Comparison of ENCODE assay signal across 8 cellular contexts in the genomic region with DNA sequence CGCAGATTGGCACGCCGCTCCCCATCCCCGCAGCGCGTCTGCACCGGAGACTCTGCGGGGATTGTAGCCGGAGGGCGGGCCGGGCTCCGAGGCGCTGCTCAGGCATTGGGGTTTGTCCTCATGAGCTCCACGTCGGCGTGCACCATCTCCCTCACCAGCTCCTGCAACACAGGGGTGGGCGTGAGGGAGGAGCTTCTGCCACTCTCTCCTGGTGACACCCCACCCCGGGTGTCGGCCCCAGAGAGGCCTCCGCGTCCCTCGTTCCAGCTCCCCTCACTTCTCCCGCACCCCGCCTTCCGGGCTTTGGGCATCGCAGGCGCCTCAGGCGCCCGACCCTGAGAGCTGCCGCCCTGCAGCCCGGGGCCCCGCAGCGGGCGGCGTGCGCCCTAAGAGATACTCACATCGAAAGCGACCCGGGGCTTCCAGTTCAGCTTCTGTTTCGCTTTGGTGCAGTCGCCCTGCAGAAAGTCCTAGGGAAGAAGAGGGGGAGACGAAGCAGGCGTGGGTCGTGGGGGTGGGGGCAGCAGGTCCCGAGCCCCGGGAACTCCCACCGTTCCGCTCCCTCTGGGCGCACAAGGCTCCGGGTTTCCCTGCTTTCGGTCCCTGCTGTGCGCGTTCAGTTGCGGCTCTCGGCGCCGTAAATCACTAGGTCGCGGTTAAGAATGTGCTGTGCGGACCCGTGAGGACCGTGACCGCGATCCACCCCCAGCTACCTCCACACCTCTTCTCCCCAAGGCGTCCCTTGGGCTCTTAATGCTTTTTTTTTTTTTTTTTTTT. TPM values are rescaled to one million over a fixed set of nuclear protein-coding genes. Genes with fewer than 3 reads are reported as not detected.
DNase-seq lines count a peak whose midpoint lies in the region; ATAC-seq and TF ChIP-seq lines count a peak whose summit lies in the region.

No MANE protein-coding gene starts in this region.

- TF ChIP-seq CTCF in neural cell (IDR thresholded peaks at IDR 0.05; ENCODE audit: poor library complexity, severe bottlenecking): no peak

- no peaks in the 10 kb centered on the region for H3K79me2 ChIP-seq in neural cell (replicated peaks; ENCODE audit: insufficient read depth, low read length)

- peaks cover 0 to 5% of the 10 kb centered on the region in 2 donors for H3K4me1 ChIP-seq in esophagus (ENCODE audit: control insufficient read depth in 2 of 2, insufficient read depth in 2 of 2, low read length in 1 of 2)

- no peaks in the 10 kb centered on the region for H3K9me3 Mint-ChIP-seq in IgD-negative memory B cell

- peak overlapping the region; percentile 56 to 91 (median 68) for H3K4me3 Mint-ChIP-seq in IgD-negative memory B cell

- 29 to 43% methylated on average over 64 to 65 of the region's 65 CpGs for WGBS in esophagus, 2 donors

- H3K9me3 ChIP-seq in esophagus (ENCODE audit: control insufficient read depth in 2 of 2, insufficient read depth in 1 of 2, low read depth in 1 of 2, low read length in 1 of 2) (peaks cover 0 to 2% of the 10 kb centered on the region in 2 donors), neural cell (ENCODE audit: low read length) (peaks cover 5% of the 10 kb centered on the region)

- no peak for TF ChIP-seq EP300 in neural cell (conservative IDR thresholded peaks at IDR 0.05; ENCODE audit: poor library complexity, severe bottlenecking)

- no peak overlapping the region for H2AFZ ChIP-seq in neural cell (ENCODE audit: low read depth, low read length)

- H3K4me3 ChIP-seq in esophagus (ENCODE audit: low read depth in 1 of 2, low read length in 2 of 2): peak overlapping the region; percentile 63 to 74
- H3K4me3 ChIP-seq in neural cell (ENCODE audit: low read length): peak overlapping the region; percentile 39

- no peak for TF ChIP-seq RAD21 in neural cell (conservative IDR thresholded peaks at IDR 0.05)

- H3K36me3 Mint-ChIP-seq in IgD-negative memory B cell: peaks cover 11% of the 10 kb centered on the region

- H3K27me3 ChIP-seq in esophagus (ENCODE audit: control insufficient read depth in 1 of 2, insufficient read depth in 2 of 2, low read length in 2 of 2): no peaks in the 10 kb centered on the region
- peaks cover 100% of the 10 kb centered on the region for H3K27me3 ChIP-seq in neural cell (ENCODE audit: insufficient read depth, low read depth, low read length)

- H3F3A ChIP-seq in neural cell (ENCODE audit: insufficient read depth, low read length, poor library complexity, severe bottlenecking): no peaks in the 10 kb centered on the region

- H3K4me1 Mint-ChIP-seq in IgD-negative memory B cell: peaks cover 11 to 13% (median 11%) of the 10 kb centered on the region in 3 donors

- ATAC-seq in GM18505 (IDR thresholded peaks at IDR 0.05; ENCODE audit: unreplicated experiment): no peak

- H3K27ac Mint-ChIP-seq in IgD-negative memory B cell: no peak overlapping the region

- H3K9ac ChIP-seq in neural cell (ENCODE audit: low read length): no peak overlapping the region

- TF ChIP-seq POLR2A in GM18505 (IDR thresholded peaks at IDR 0.05; ENCODE audit: borderline replicate concordance, extremely low read depth, insufficient read depth, insufficient read length): no peak

- H3K27ac ChIP-seq in esophagus (ENCODE audit: low read depth in 2 of 2, low read length in 1 of 2): no peak overlapping the region
- H3K27ac ChIP-seq in neural cell (ENCODE audit: low read length): no peak overlapping the region

- no peak overlapping the region for H3K4me2 ChIP-seq in neural cell (ENCODE audit: low read length)

- H3K9me2 ChIP-seq in neural cell (ENCODE audit: insufficient read depth, low read length): no peaks in the 10 kb centered on the region

- peaks cover 46% of the 10 kb centered on the region for H3K27me3 Mint-ChIP-seq in IgD-negative memory B cell

- H4K20me1 ChIP-seq in neural cell (ENCODE audit: insufficient read depth): no peaks in the 10 kb centered on the region

- peak; percentile 41 for DNase-seq in ELF-1 (ENCODE audit: low read depth, low spot score)
- DNase-seq in H4 (ENCODE audit: low spot score): no peak
- DNase-seq in A172 (ENCODE audit: low spot score): no peak
- no peak for DNase-seq in posterior vena cava (ENCODE audit: low spot score)

- H3K36me3 ChIP-seq in esophagus (ENCODE audit: control insufficient read depth in 2 of 2, insufficient read depth in 2 of 2, low read length in 1 of 2) (peaks cover 0 to 4% of the 10 kb centered on the region in 2 donors), neural cell (ENCODE audit: insufficient read depth, low read length) (no peaks in the 10 kb centered on the region)

- intact Hi-C loops in posterior vena cava (cut with DNase I): loop anchor here (5.0 to 10.0 kb wide), 3 partner anchors 58 to 221 kb away; no protein-coding TSS in a partner anchor

TF ChIP-seq in neural cell, 6 proteins besides CTCF, POLR2A, EP300 and RAD21:
- peak; percentile 68 for TF ChIP-seq EZH2 (IDR thresholded peaks at IDR 0.05; ENCODE audit: borderline replicate concordance, insufficient read depth, low read length, poor library complexity, severe bottlenecking)
- TF ChIP-seq TAF1 (IDR thresholded peaks at IDR 0.05; ENCODE audit: low read depth): no peak

RNA-seq across cellular contexts. Expression of gene FOXC1, which starts 14.5 kb away (rescaled TPM):
- not detected for polyA plus RNA-seq in IgD-negative memory B cell
- polyA plus RNA-seq in esophagus: 1 to 10 TPM; 1.5 to 2.3 TPM
- polyA plus RNA-seq in neural cell: 0.09 TPM in 1 of 2 replicates, not detected in the other
- polyA minus RNA-seq in neural cell: not detected in 2 replicates
- 4.8 and 4.9 TPM in 2 replicates for total RNA-seq in H4 (2014; rRNA removed; shearing (Covaris generic))
- total RNA-seq in A172 (2014; rRNA removed; shearing (Covaris generic)): 3.5 and 4.6 TPM in 2 replicates
- total RNA-seq in posterior vena cava: 10 to 100 TPM; 27.6 to 33.5 TPM
